12 cellular contexts compared by ENCODE assay signal in genomic region chr3:188021502-188022040, GRCh38.
A peak's percentile ranks its signal among the peaks of the same experiment; 100 is the strongest.
DNase-seq lines count a peak whose midpoint lies in the region; ATAC-seq and TF ChIP-seq lines count a peak whose summit lies in the region.
"Had no signal": no experiment of that assay in that cellular context is flagged by ENCODE, and none has a peak within 500 bp of the region (broad histone marks: within the 10 kb centered on the region; RNA-seq: fewer than 3 reads in every experiment).

No MANE protein-coding gene starts in this region.

- peaks cover 5% of the 10 kb centered on the region for H3K4me1 ChIP-seq in upper lobe of right lung

- H3K27ac ChIP-seq in upper lobe of right lung (no peak overlapping the region), substantia nigra (ENCODE audit: low read depth, low read length, poor library complexity, severe bottlenecking) (no peak overlapping the region)
- H3K27ac ChIP-seq: HL-60 had no signal

- DNase-seq in HCEC 1CT (peak; percentile 79), amniotic epithelial cell (ENCODE audit: low read depth) (peak; percentile 97), fibroblast of villous mesenchyme (ENCODE audit: low read depth) (peak; percentile 89), upper lobe of right lung (no peak), cerebellum (ENCODE audit: low spot score) (no peak), substantia nigra (lab: John Stamatoyannopoulos, UW) (no peak), DMS153 treated with DMSO at 0.1 percent for 48 hours (lab: John Stamatoyannopoulos, UW; ENCODE audit: unreplicated experiment) (no peak)
- DNase-seq: activated gamma-delta T cell; NCI-H2081; NK-92 treated with Interleukin-12 subunit alpha and Interleukin-12 subunit beta, amount 100 ng/mL, for 24 hours; stimulated activated naive CD4-positive, alpha-beta T cell had no signal

- H3K4me3 ChIP-seq in fibroblast of villous mesenchyme (ENCODE audit: low read depth, low read length), result no peak overlapping the region
- H3K4me3 ChIP-seq in upper lobe of right lung, result no peak overlapping the region

- H3K9me3 ChIP-seq in upper lobe of right lung, result no peaks in the 10 kb centered on the region

- no peaks in the 10 kb centered on the region for H3K36me3 ChIP-seq in upper lobe of right lung

- intact Hi-C loops in upper lobe of right lung (cut with DNase I), result no loop called here

- ATAC-seq in upper lobe of right lung, result peak; percentile 63

- H3K27me3 ChIP-seq in upper lobe of right lung, result no peaks in the 10 kb centered on the region

- TF ChIP-seq CTCF in fibroblast of villous mesenchyme (IDR thresholded peaks at IDR 0.05; ENCODE audit: insufficient read depth, low read depth, low read length) (no peak), upper lobe of right lung (IDR thresholded peaks at IDR 0.05) (no peak)

Comparison
In these comparisons a context has a peak if more than half of its experiments do, and no peak if none do; other contexts are left out.
1. DNase-seq: peak in HCEC 1CT (single experiment), amniotic epithelial cell (single experiment) and fibroblast of villous mesenchyme (single experiment); none in upper lobe of right lung (single experiment), cerebellum (single experiment), substantia nigra (0 of 49) and DMS153 treated with DMSO at 0.1 percent for 48 hours (single experiment).